In the genomic region with DNA sequence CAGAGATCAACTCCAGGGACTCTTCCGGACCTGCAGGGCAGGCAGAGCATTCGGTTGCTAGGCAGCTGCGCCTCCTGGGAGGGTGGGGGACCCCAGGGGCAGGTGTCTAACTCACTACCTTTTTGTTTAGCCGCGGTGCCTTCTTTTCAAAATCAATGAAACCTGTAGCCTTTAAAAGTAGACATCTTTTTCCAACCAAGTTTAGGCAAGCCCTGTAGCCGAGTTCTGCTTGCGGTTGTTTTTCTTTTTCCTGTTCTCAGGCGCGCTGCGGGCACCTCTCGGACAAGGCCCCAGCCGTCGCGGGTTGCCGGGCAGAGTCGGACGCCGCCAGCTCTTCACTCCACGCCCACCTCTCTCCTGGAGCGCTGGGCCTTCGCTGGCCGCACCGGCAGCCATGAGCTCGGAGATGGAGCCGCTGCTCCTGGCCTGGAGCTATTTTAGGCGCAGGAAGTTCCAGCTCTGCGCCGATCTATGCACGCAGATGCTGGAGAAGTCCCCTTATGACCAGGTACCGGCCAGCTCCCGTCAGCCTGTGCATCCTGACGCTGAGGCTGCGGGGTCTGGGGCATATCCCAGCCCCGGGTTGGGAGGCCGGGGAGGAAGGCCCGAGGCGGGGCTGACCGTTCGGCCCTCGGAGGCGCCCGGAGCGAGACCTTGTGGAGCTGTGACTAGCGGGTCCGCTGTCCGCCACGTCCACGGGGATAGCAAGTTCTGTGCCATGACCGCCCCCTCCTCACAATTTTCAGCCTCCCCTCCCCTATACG, we compare ENCODE assay signal across 8 cellular contexts. TPM values are rescaled to one million over a fixed set of nuclear protein-coding genes. Genes with fewer than 3 reads are reported as not detected.
DNase-seq lines count a peak whose midpoint lies in the region; ATAC-seq lines count a peak whose summit lies in the region.

TTC8 (plus strand) TSS at position 338 of the 764 bp plus-strand sequence; CDS start at position 395, 57 bp downstream.

- no peaks in the 10 kb centered on the region for H3K9me3 Mint-ChIP-seq in effector memory CD8-positive, alpha-beta T cell

- H3K36me3 Mint-ChIP-seq in effector memory CD8-positive, alpha-beta T cell (ENCODE audit: insufficient read depth) = no peaks in the 10 kb centered on the region

- H3K4me1 Mint-ChIP-seq in effector memory CD8-positive, alpha-beta T cell (ENCODE audit: low read depth in 2 of 2) = peaks cover 8 to 12% of the 10 kb centered on the region in 2 donors

- peak within 1 kb of the TSS; percentile 97 to 98 for H3K27ac Mint-ChIP-seq in effector memory CD8-positive, alpha-beta T cell

- peak; percentile 97 for ATAC-seq in GM21360 (IDR thresholded peaks at IDR 0.05; ENCODE audit: unreplicated experiment)
- peak; percentile 94 for ATAC-seq in effector memory CD8-positive, alpha-beta T cell (replicated peaks)

- peak; percentile 71 for DNase-seq in COLO829 (ENCODE audit: low spot score)
- peak; percentile 86 for DNase-seq in HT1080 (ENCODE audit: low read depth)
- peak; percentile 90 to 92 for DNase-seq in NOMO-1 (lab: John Stamatoyannopoulos, UW; ENCODE audit: unreplicated experiment in 2 of 2)
- DNase-seq in activated CD8-positive, alpha-beta memory T cell treated with anti-CD3 and anti-CD28 coated beads for 48 hours (ENCODE audit: low read depth in 2 of 3, low spot score in 2 of 3) = peak; percentile 64 to 65 (median 65)
- peak; percentile 81 to 87 (median 81) for DNase-seq in effector memory CD8-positive, alpha-beta T cell
- DNase-seq in medulla oblongata (ENCODE audit: extremely low spot score) = peak; percentile 87
- peak; percentile 71 to 80 (median 73) for DNase-seq in stimulated activated CD4-positive, alpha-beta T cell treated with anti-CD3 and anti-CD28 coated beads, TNF-alpha, amount 100 ng/mL, for 48 hours (ENCODE audit: low read depth in 3 of 3)

- peak within 1 kb of the TSS; percentile 69 to 80 for H3K4me3 Mint-ChIP-seq in effector memory CD8-positive, alpha-beta T cell

- H3K27me3 Mint-ChIP-seq in effector memory CD8-positive, alpha-beta T cell = peaks cover 7 to 13% of the 10 kb centered on the region in 2 donors

RNA-seq across cellular contexts. Expression of gene TTC8, which starts in this region (rescaled TPM):
- 15.2 and 21.5 TPM in 2 replicates for total RNA-seq in HT1080 (2014; rRNA removed; shearing (Covaris generic))
- 25.2 and 25.3 TPM in 2 replicates for polyA plus RNA-seq in HT1080 (2015; cell fraction: cytosol; rRNA removed)
- 24.7 and 28.8 TPM in 2 replicates for polyA plus RNA-seq in HT1080 (2015; cell fraction: nucleus; rRNA removed)

Comparison
In these comparisons a context has a peak if more than half of its experiments do, and no peak if none do; other contexts are left out.
1. Peak in every context shown above with its lines: DNase-seq and ATAC-seq.